Comparison of ENCODE assay signal across 2 cellular contexts in the genomic region with DNA sequence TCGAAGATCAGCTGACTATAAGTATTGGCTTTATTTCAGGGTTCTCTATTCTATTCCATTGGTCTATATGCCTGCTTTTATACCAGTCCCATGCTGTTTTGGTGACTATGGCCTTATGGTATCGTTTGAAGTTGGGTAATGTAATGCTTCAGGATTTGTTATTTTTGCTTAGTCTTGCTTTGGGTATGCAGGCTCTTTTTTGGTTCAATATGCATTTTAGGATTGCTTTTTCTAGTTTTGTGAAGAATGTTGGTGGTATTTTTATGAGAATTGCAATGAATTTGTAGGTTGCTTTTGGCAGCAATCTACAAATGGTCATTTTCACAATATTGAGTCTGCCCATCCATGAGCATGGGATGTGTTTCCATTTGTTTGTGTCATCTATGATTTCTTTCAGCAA.
"Had no signal": no experiment of that assay in that cellular context is flagged by ENCODE, and none has a peak within 500 bp of the region (broad histone marks: within the 10 kb centered on the region; RNA-seq: fewer than 3 reads in every experiment).

No MANE protein-coding gene starts in this region.

- DNase-seq: GF-D8 had no signal

- H3K4me3 ChIP-seq: GM12878 had no signal

- ATAC-seq: GM12878 had no signal
